1 cellular context compared by ENCODE assay signal in genomic region chr11:10511046-10511711, GRCh38.
A peak's percentile ranks its signal among the peaks of the same experiment; 100 is the strongest.
TF ChIP-seq lines count a peak whose summit lies in the region.

No MANE protein-coding gene starts in this region.

TF ChIP-seq in H1, 55 proteins besides CTCF, POLR2A, EP300 and RAD21:
- TF ChIP-seq CHD7 (IDR thresholded peaks at IDR 0.05; ENCODE audit: insufficient replicate concordance, low read length) (peak; percentile 25), JUND (IDR thresholded peaks at IDR 0.05; ENCODE audit: low read length) (no peak), NRF1 (IDR thresholded peaks at IDR 0.05; ENCODE audit: low read depth, low read length) (no peak), TCF12 (IDR thresholded peaks at IDR 0.05; ENCODE audit: low read depth, low read length) (0 out of 2 replicates have a peak, but pooled peaks have one; percentile 47), SP2 (IDR thresholded peaks at IDR 0.05; ENCODE audit: low read length) (no peak), NANOG (IDR thresholded peaks at IDR 0.05; ENCODE audit: insufficient read depth, low read depth, low read length, poor library complexity, severe bottlenecking) (peak; percentile 96), SIN3A (conservative IDR thresholded peaks at IDR 0.05 in 1 of 2, IDR thresholded peaks at IDR 0.05 in 1 of 2; ENCODE audit: low read depth in 1 of 2, low read length in 2 of 2) (peak in 1 of 2 experiments; percentile 56; a peak in 1 of 4 replicates)
